ENCODE assay signal across 10 cellular contexts in genomic region chr12:79124385-79124784, GRCh38.
"Had no signal": no experiment of that assay in that cellular context is flagged by ENCODE, and none has a peak within 500 bp of the region (broad histone marks: within the 10 kb centered on the region; RNA-seq: fewer than 3 reads in every experiment).

No MANE protein-coding gene starts in this region.

- ATAC-seq: HCT116 had no signal

- H3K27ac ChIP-seq: GM23248, HL-60, KMS-11 had no signal

- H3K4me3 ChIP-seq: GM23248, HAP-1 had no signal

- H3K4me2 ChIP-seq: KMS-11 had no signal

- DNase-seq: GM23248, GOT3, H7, HFFc6, Karpas-422, KBM-7 had no signal

- H3K9me3 ChIP-seq: HAP-1 had no signal

- H3K36me3 ChIP-seq: HAP-1 had no signal

- H3K9ac ChIP-seq: GM23248, KMS-11 had no signal

- H3K4me1 ChIP-seq: HAP-1 had no signal

- H2AFZ ChIP-seq: GM23248 had no signal
